In genomic region chr13:26047040-26047439, GRCh38 we compare ENCODE assay signal across 17 cellular contexts. TPM values are rescaled to one million over a fixed set of nuclear protein-coding genes. Genes with fewer than 3 reads are reported as not detected.
DNase-seq lines count a peak whose midpoint lies in the region; ATAC-seq and TF ChIP-seq lines count a peak whose summit lies in the region.
"Had no signal": no experiment of that assay in that cellular context is flagged by ENCODE, and none has a peak within 500 bp of the region (broad histone marks: within the 10 kb centered on the region; RNA-seq: fewer than 3 reads in every experiment).

No MANE protein-coding gene starts in this region.

- H3K36me3 Mint-ChIP-seq in endothelial cell (ENCODE audit: low read depth, unreplicated experiment): peaks cover 27% of the 10 kb centered on the region
- peaks cover 64% of the 10 kb centered on the region for H3K36me3 Mint-ChIP-seq in nephron progenitor cell (ENCODE audit: low read depth)
- no peaks in the 10 kb centered on the region for H3K36me3 Mint-ChIP-seq in T-helper 2 cell treated with Interferon-gamma antibody and Interleukin-4, amounts not matched to agents 5 μg/mL and 100 μg/mL, for 36 hours (ENCODE audit: low read depth)

- no peaks in the 10 kb centered on the region for H3K4me1 ChIP-seq in mesendoderm (ENCODE audit: control insufficient read depth, low read depth, low read length)

- H3K36me3 ChIP-seq in KOPT-K1 (ENCODE audit: insufficient read depth, low read length): peaks cover 60% of the 10 kb centered on the region
- H3K36me3 ChIP-seq in mesendoderm (ENCODE audit: control insufficient read depth, insufficient read depth, low read length): no peaks in the 10 kb centered on the region
- H3K36me3 ChIP-seq: HAP-1 had no signal

- H3K27me3 Mint-ChIP-seq in endothelial cell (ENCODE audit: unreplicated experiment): peaks cover 12% of the 10 kb centered on the region
- H3K27me3 Mint-ChIP-seq in nephron progenitor cell (ENCODE audit: low read depth, poor library complexity): peaks cover 34% of the 10 kb centered on the region
- H3K27me3 Mint-ChIP-seq in T-helper 2 cell treated with Interferon-gamma antibody and Interleukin-4, amounts not matched to agents 5 μg/mL and 100 μg/mL, for 36 hours (ENCODE audit: low read depth): peaks cover 54% of the 10 kb centered on the region

- H3K4me3 Mint-ChIP-seq in endothelial cell (ENCODE audit: unreplicated experiment) (peak overlapping the region; percentile 87), nephron progenitor cell (peak overlapping the region; percentile 98)
- H3K4me3 Mint-ChIP-seq in T-helper 2 cell treated with Interferon-gamma antibody and Interleukin-4, amounts not matched to agents 5 μg/mL and 100 μg/mL, for 36 hours: no peak overlapping the region
- H3K4me3 Mint-ChIP-seq: B cell; CD4-positive, alpha-beta T cell had no signal

- no peak for ATAC-seq in HG02798 (IDR thresholded peaks at IDR 0.05; ENCODE audit: poor library complexity, unreplicated experiment)
- ATAC-seq: HepG2 had no signal

- no peak overlapping the region for H3K56ac ChIP-seq in mesendoderm (ENCODE audit: low read length)

- no peak overlapping the region for H2BK120ac ChIP-seq in mesendoderm (ENCODE audit: low read depth, low read length)

- H3K4me1 Mint-ChIP-seq in endothelial cell (ENCODE audit: unreplicated experiment) (peaks cover 15% of the 10 kb centered on the region), nephron progenitor cell (peaks cover 25% of the 10 kb centered on the region)
- peaks cover 13% of the 10 kb centered on the region for H3K4me1 Mint-ChIP-seq in T-helper 2 cell treated with Interferon-gamma antibody and Interleukin-4, amounts not matched to agents 5 μg/mL and 100 μg/mL, for 36 hours (ENCODE audit: low read depth)

- H3K27ac Mint-ChIP-seq in endothelial cell (ENCODE audit: unreplicated experiment) (no peak overlapping the region), nephron progenitor cell (no peak overlapping the region)
- H3K27ac Mint-ChIP-seq in T-helper 2 cell treated with Interferon-gamma antibody and Interleukin-4, amounts not matched to agents 5 μg/mL and 100 μg/mL, for 36 hours: no peak overlapping the region
- H3K27ac Mint-ChIP-seq: B cell; CD4-positive, alpha-beta T cell had no signal

- no CpG with 5 or more reads among the region's 4 CpGs for WGBS in mesendoderm (ENCODE audit: extremely low coverage, insufficient coverage, low lambda C conversion rate)

- H3K9ac ChIP-seq in mesendoderm (ENCODE audit: low read length): no peak overlapping the region

- no peak overlapping the region for H2AK5ac ChIP-seq in mesendoderm (ENCODE audit: low read length)

- peak overlapping the region; percentile 73 for H3K27ac ChIP-seq in KOPT-K1 (ENCODE audit: low read depth, low read length, poor library complexity, severe bottlenecking)
- no peak overlapping the region for H3K27ac ChIP-seq in mesendoderm (ENCODE audit: low read depth, low read length)

- no peak overlapping the region for H4K8ac ChIP-seq in mesendoderm (ENCODE audit: low read depth, low read length)

- TF ChIP-seq CTCF in endothelial cell (IDR thresholded peaks at IDR 0.05; ENCODE audit: unreplicated experiment) (no peak), nephron progenitor cell (IDR thresholded peaks at IDR 0.05) (no peak)

- H3K9me3 Mint-ChIP-seq in endothelial cell (ENCODE audit: unreplicated experiment) (no peaks in the 10 kb centered on the region), nephron progenitor cell (no peaks in the 10 kb centered on the region)
- no peaks in the 10 kb centered on the region for H3K9me3 Mint-ChIP-seq in T-helper 2 cell treated with Interferon-gamma antibody and Interleukin-4, amounts not matched to agents 5 μg/mL and 100 μg/mL, for 36 hours
- H3K9me3 Mint-ChIP-seq: CD4-positive, alpha-beta T cell had no signal

- no peak overlapping the region for H4K5ac ChIP-seq in mesendoderm (ENCODE audit: low read length)

- no peak overlapping the region for H3K23ac ChIP-seq in mesendoderm (ENCODE audit: low read length)

- no peaks in the 10 kb centered on the region for H3K9me3 ChIP-seq in KOPT-K1 (ENCODE audit: insufficient read depth, low read length, poor library complexity, severe bottlenecking)
- H3K9me3 ChIP-seq: HAP-1 had no signal

- H3K18ac ChIP-seq in mesendoderm (ENCODE audit: low read length): no peak overlapping the region

- no peak overlapping the region for H2BK15ac ChIP-seq in mesendoderm (replicated peaks; ENCODE audit: low read depth)

- no peaks in the 10 kb centered on the region for H3K79me1 ChIP-seq in mesendoderm (ENCODE audit: low read length)

- no peak overlapping the region for H3K4me3 ChIP-seq in mesendoderm (ENCODE audit: low read length)
- H3K4me3 ChIP-seq: HAP-1 had no signal

- no peak overlapping the region for H3K4me2 ChIP-seq in mesendoderm (ENCODE audit: low read length)

- H2BK5ac ChIP-seq in mesendoderm (ENCODE audit: low read length): no peak overlapping the region

- no peak for DNase-seq in endothelial cell (ENCODE audit: low spot score)
- no peak for DNase-seq in nephron progenitor cell
- no peak for DNase-seq in AG20443 (ENCODE audit: low spot score)
- DNase-seq in mesendoderm: no peak
- no peak for DNase-seq in T-helper 2 cell treated with Interferon-gamma antibody and Interleukin-4, amounts not matched to agents 5 μg/mL and 100 μg/mL, for 36 hours (ENCODE audit: low spot score)
- DNase-seq: ACHN; C1 segment of cervical spinal cord; CD4-positive, alpha-beta T cell; DMS79; EL; GOT3 had no signal

- peaks cover 14% of the 10 kb centered on the region for H3K27me3 ChIP-seq in mesendoderm (ENCODE audit: insufficient read depth, low read length, poor library complexity)

- no peak overlapping the region for H3K4ac ChIP-seq in mesendoderm (ENCODE audit: low read depth, low read length)

- H3K79me2 ChIP-seq in mesendoderm (ENCODE audit: control insufficient read depth, insufficient read depth, low read length): no peaks in the 10 kb centered on the region

RNA-seq across cellular contexts. Expression of gene SHISA2, which starts 4.8 kb away (rescaled TPM):
- total RNA-seq in endothelial cell (ENCODE audit: unreplicated experiment): 71.5 TPM
- 1.2 TPM for polyA plus RNA-seq in mesendoderm (2013, experiment 1 of 2)
- polyA plus RNA-seq in mesendoderm (2013, experiment 2 of 2): 1.1 TPM
- total RNA-seq: A172, B cell, HepG2 had no signal
- polyA plus RNA-seq: HepG2 had no signal
